11 cellular contexts compared by ENCODE assay signal in genomic region chr15:77784361-77785292, GRCh38.
DNase-seq lines count a peak whose midpoint lies in the region; ATAC-seq and TF ChIP-seq lines count a peak whose summit lies in the region.
"Had no signal": no experiment of that assay in that cellular context is flagged by ENCODE, and none has a peak within 500 bp of the region (broad histone marks: within the 10 kb centered on the region; RNA-seq: fewer than 3 reads in every experiment).

No MANE protein-coding gene starts in this region.

- no peak overlapping the region for H3K27ac Mint-ChIP-seq in activated CD4-positive, alpha-beta T cell treated with anti-CD3 and anti-CD28 coated beads for 36 hours
- no peak overlapping the region for H3K27ac Mint-ChIP-seq in neural progenitor cell
- no peak overlapping the region for H3K27ac Mint-ChIP-seq in CD8-positive, alpha-beta memory T cell

- no peaks in the 10 kb centered on the region for H3K4me1 Mint-ChIP-seq in activated CD4-positive, alpha-beta T cell treated with anti-CD3 and anti-CD28 coated beads for 36 hours
- peaks cover 8% of the 10 kb centered on the region for H3K4me1 Mint-ChIP-seq in neural progenitor cell
- H3K4me1 Mint-ChIP-seq in CD8-positive, alpha-beta memory T cell, result no peaks in the 10 kb centered on the region
- H3K4me1 Mint-ChIP-seq: stimulated activated naive CD8-positive, alpha-beta T cell treated with anti-CD3 and anti-CD28 coated beads, Interleukin-15, amount 100 ng/mL, for 72 hours had no signal

- peak; percentile 66 for DNase-seq in activated CD4-positive, alpha-beta T cell treated with anti-CD3 and anti-CD28 coated beads for 36 hours
- DNase-seq in activated CD4-positive, alpha-beta T cell treated with anti-CD3 and anti-CD28 coated beads, Interleukin-2, amount 50 U/mL, for 1 hour, result no peak
- DNase-seq in adipocyte (ENCODE audit: low read depth), result peak; percentile 20
- DNase-seq in neural progenitor cell (ENCODE audit: low spot score), result peak; percentile 66
- DNase-seq in CD8-positive, alpha-beta memory T cell, result no peak
- DNase-seq: DMS79, T-helper 1 cell had no signal

- H2AFZ ChIP-seq in KMS-11 (ENCODE audit: low read depth) (no peak overlapping the region), neural progenitor cell (replicated peaks) (no peak overlapping the region)

- TF ChIP-seq CTCF in KMS-11 (conservative IDR thresholded peaks at IDR 0.05; ENCODE audit: low read depth, low read length) (peak; percentile 52), neural progenitor cell (IDR thresholded peaks at IDR 0.05) (peak; percentile 61)

- peaks cover 12% of the 10 kb centered on the region for H3K9me3 ChIP-seq in adipocyte (ENCODE audit: control insufficient read depth, low read length)
- no peaks in the 10 kb centered on the region for H3K9me3 ChIP-seq in neural progenitor cell (ENCODE audit: low read depth)
- H3K9me3 ChIP-seq in CD8-positive, alpha-beta memory T cell (ENCODE audit: low read length), result no peaks in the 10 kb centered on the region

- H3K4me3 ChIP-seq in KMS-11 (IDR thresholded peaks at IDR 0.05; ENCODE audit: insufficient read depth, low read depth, low read length), result no peak overlapping the region
- no peak overlapping the region for H3K4me3 ChIP-seq in adipocyte (ENCODE audit: low read length)
- H3K4me3 ChIP-seq in neural progenitor cell, result no peak overlapping the region
- H3K4me3 ChIP-seq in CD8-positive, alpha-beta memory T cell (ENCODE audit: low read length), result no peak overlapping the region

- H3K79me2 ChIP-seq in KMS-11 (ENCODE audit: insufficient read depth, low read depth) (no peaks in the 10 kb centered on the region), neural progenitor cell (ENCODE audit: low read depth) (no peaks in the 10 kb centered on the region)

- intact Hi-C loops in activated CD4-positive, alpha-beta T cell treated with anti-CD3 and anti-CD28 coated beads for 36 hours (cut with DNase I, micrococcal nuclease), result loop anchor here in 1 of 2 experiments (10.0 kb wide), 1 partner anchor 150 kb away; the partner anchor contains the start of gene LINGO1

- H3K4me1 ChIP-seq in KMS-11 (ENCODE audit: low read depth, poor library complexity, severe bottlenecking) (no peaks in the 10 kb centered on the region), adipocyte (ENCODE audit: control insufficient read depth, insufficient read depth, low read length) (no peaks in the 10 kb centered on the region), neural progenitor cell (peaks cover 14% of the 10 kb centered on the region)
- H3K4me1 ChIP-seq in CD8-positive, alpha-beta memory T cell (ENCODE audit: insufficient read depth, low read length), result no peaks in the 10 kb centered on the region

- peaks cover 15% of the 10 kb centered on the region for H3F3A ChIP-seq in neural progenitor cell (ENCODE audit: low read depth)

- peak; percentile 57 for ATAC-seq in activated CD4-positive, alpha-beta T cell treated with anti-CD3 and anti-CD28 coated beads for 36 hours
- ATAC-seq in HG03095 (IDR thresholded peaks at IDR 0.05; ENCODE audit: unreplicated experiment) (no peak), GM21717 (IDR thresholded peaks at IDR 0.05; ENCODE audit: unreplicated experiment) (no peak)
- ATAC-seq: stimulated activated naive CD8-positive, alpha-beta T cell treated with anti-CD3 and anti-CD28 coated beads, Interleukin-15, amount 100 ng/mL, for 72 hours had no signal

- POLR2A ChIA-PET in activated CD4-positive, alpha-beta T cell treated with anti-CD3 and anti-CD28 coated beads for 36 hours (lab: Charles Lee), result no interaction called here
- POLR2A ChIA-PET in CD8-positive, alpha-beta memory T cell (lab: Charles Lee), result no interaction called here

- H3K27me3 Mint-ChIP-seq in activated CD4-positive, alpha-beta T cell treated with anti-CD3 and anti-CD28 coated beads for 36 hours, result no peaks in the 10 kb centered on the region
- H3K27me3 Mint-ChIP-seq in neural progenitor cell (ENCODE audit: insufficient read depth, low read depth), result peaks cover 27% of the 10 kb centered on the region
- H3K27me3 Mint-ChIP-seq in CD8-positive, alpha-beta memory T cell, result peaks cover 13 to 23% of the 10 kb centered on the region in 2 donors

- no peaks in the 10 kb centered on the region for H3K36me3 Mint-ChIP-seq in activated CD4-positive, alpha-beta T cell treated with anti-CD3 and anti-CD28 coated beads for 36 hours (ENCODE audit: low read depth)
- no peaks in the 10 kb centered on the region for H3K36me3 Mint-ChIP-seq in neural progenitor cell
- no peaks in the 10 kb centered on the region for H3K36me3 Mint-ChIP-seq in CD8-positive, alpha-beta memory T cell

- no peak overlapping the region for H3K4me3 Mint-ChIP-seq in activated CD4-positive, alpha-beta T cell treated with anti-CD3 and anti-CD28 coated beads for 36 hours
- no peak overlapping the region for H3K4me3 Mint-ChIP-seq in neural progenitor cell
- H3K4me3 Mint-ChIP-seq in CD8-positive, alpha-beta memory T cell, result no peak overlapping the region
- H3K4me3 Mint-ChIP-seq: stimulated activated naive CD8-positive, alpha-beta T cell treated with anti-CD3 and anti-CD28 coated beads, Interleukin-15, amount 100 ng/mL, for 72 hours had no signal

- no peak overlapping the region for H3K27ac ChIP-seq in KMS-11
- H3K27ac ChIP-seq in neural progenitor cell, result no peak overlapping the region
- no peak overlapping the region for H3K27ac ChIP-seq in CD8-positive, alpha-beta memory T cell (ENCODE audit: low read depth, low read length)

- H3K27me3 ChIP-seq in KMS-11 (ENCODE audit: insufficient read depth, low read depth), result peaks cover 62% of the 10 kb centered on the region; the same call in 1 of the 2 replicates
- H3K27me3 ChIP-seq in adipocyte (replicated peaks; ENCODE audit: control insufficient read depth, insufficient read depth, low read length), result peaks cover 64% of the 10 kb centered on the region
- no peaks in the 10 kb centered on the region for H3K27me3 ChIP-seq in neural progenitor cell
- no peaks in the 10 kb centered on the region for H3K27me3 ChIP-seq in CD8-positive, alpha-beta memory T cell (ENCODE audit: insufficient read depth, low read length, poor library complexity, severe bottlenecking)

- H3K9me3 Mint-ChIP-seq in activated CD4-positive, alpha-beta T cell treated with anti-CD3 and anti-CD28 coated beads for 36 hours (ENCODE audit: low read depth), result peaks cover 2% of the 10 kb centered on the region
- peaks cover 4% of the 10 kb centered on the region for H3K9me3 Mint-ChIP-seq in neural progenitor cell
- peaks cover 0 to 13% (median 7%) of the 10 kb centered on the region in 5 donors for H3K9me3 Mint-ChIP-seq in CD8-positive, alpha-beta memory T cell
- H3K9me3 Mint-ChIP-seq: stimulated activated naive CD8-positive, alpha-beta T cell treated with anti-CD3 and anti-CD28 coated beads, Interleukin-15, amount 100 ng/mL, for 72 hours had no signal

- CTCF ChIA-PET in activated CD4-positive, alpha-beta T cell treated with anti-CD3 and anti-CD28 coated beads for 36 hours (lab: Charles Lee), result interaction anchor here (0.6 to 0.9 kb wide), 3 partner anchors 18 to 37 kb away, joined by 3 to 4 read pairs (median 3); no protein-coding TSS in a partner anchor
- CTCF ChIA-PET in CD8-positive, alpha-beta memory T cell (lab: Charles Lee), result no interaction called here

- H4K20me1 ChIP-seq in KMS-11 (ENCODE audit: insufficient read depth), result no peaks in the 10 kb centered on the region
- no peaks in the 10 kb centered on the region for H4K20me1 ChIP-seq in neural progenitor cell (ENCODE audit: low read depth)

- H3K9ac ChIP-seq in KMS-11, result no peak overlapping the region
- no peak overlapping the region for H3K9ac ChIP-seq in adipocyte (ENCODE audit: low read length)
- no peak overlapping the region for H3K9ac ChIP-seq in neural progenitor cell

- H3K36me3 ChIP-seq in KMS-11 (ENCODE audit: insufficient read depth) (no peaks in the 10 kb centered on the region), adipocyte (ENCODE audit: control insufficient read depth, insufficient read depth, low read length, severe bottlenecking) (no peaks in the 10 kb centered on the region), neural progenitor cell (no peaks in the 10 kb centered on the region)
- no peaks in the 10 kb centered on the region for H3K36me3 ChIP-seq in CD8-positive, alpha-beta memory T cell (ENCODE audit: insufficient read depth, low read length)

- no peak overlapping the region for H3K4me2 ChIP-seq in KMS-11
- no peak overlapping the region for H3K4me2 ChIP-seq in neural progenitor cell

Comparison
In these comparisons a context has a peak if more than half of its experiments do, and no peak if none do; other contexts are left out.
1. DNase-seq: peak in activated CD4-positive, alpha-beta T cell treated with anti-CD3 and anti-CD28 coated beads for 36 hours (single experiment), adipocyte (single experiment) and neural progenitor cell (single experiment); none in activated CD4-positive, alpha-beta T cell treated with anti-CD3 and anti-CD28 coated beads, Interleukin-2, amount 50 U/mL, for 1 hour (single experiment) and CD8-positive, alpha-beta memory T cell (0 of 5).